In the genomic region with DNA sequence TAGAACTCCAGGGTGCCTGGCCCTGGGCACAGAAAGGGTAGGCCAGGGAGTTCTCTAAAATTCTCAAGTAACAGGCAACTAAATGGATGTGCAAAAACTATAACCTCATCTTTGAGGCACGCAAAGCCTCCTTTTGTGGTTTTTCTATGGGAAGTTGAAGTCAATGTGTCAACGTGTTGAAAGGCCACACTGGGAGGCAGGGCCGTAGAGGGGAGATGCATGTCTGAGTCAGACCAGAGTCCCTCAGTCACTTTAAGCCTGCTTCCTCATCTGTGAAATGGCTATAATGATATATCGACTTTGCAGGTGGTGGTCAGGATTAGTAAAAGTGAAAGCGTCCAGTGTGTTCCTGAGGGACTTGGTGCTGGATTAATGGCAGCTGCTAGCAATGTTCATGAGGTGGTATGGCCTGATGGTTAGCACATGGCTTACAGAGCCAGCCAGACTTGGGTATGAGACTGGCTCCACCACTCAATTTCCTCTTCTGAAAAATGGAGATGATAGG, we compare ENCODE assay signal across 8 cellular contexts. TPM values are rescaled to one million over a fixed set of nuclear protein-coding genes. Genes with fewer than 3 reads are reported as not detected.
DNase-seq lines count a peak whose midpoint lies in the region; ATAC-seq, FAIRE-seq and TF ChIP-seq lines count a peak whose summit lies in the region.

No MANE protein-coding gene starts in this region.

- no peaks in the 10 kb centered on the region for H3K36me3 ChIP-seq in colonic mucosa
- H3K36me3 ChIP-seq in mucosa of descending colon (ENCODE audit: low read depth): no peaks in the 10 kb centered on the region

- in situ Hi-C loops in GM13976 (cut with MboI; ENCODE audit: low sequenced_read_pairs, unreplicated experiment): no loop called here

- H3K4me3 ChIP-seq in colonic mucosa (no peak overlapping the region), mucosa of descending colon (no peak overlapping the region)

- peak; percentile 99 for FAIRE-seq in RCC 7860 (lab: Jason Lieb, UNC)

- DNase-seq in GM13976 (ENCODE audit: low spot score): peak; percentile 76
- peak; percentile 64 for DNase-seq in HCEC 1CT
- DNase-seq in RCC 7860 (ENCODE audit: low spot score): peak; percentile 99
- peak; percentile 77 for DNase-seq in iris pigment epithelial cell (ENCODE audit: low read depth)
- DNase-seq in colonic mucosa: no peak
- no peak for DNase-seq in ureter (ENCODE audit: low spot score)
- DNase-seq in mucosa of descending colon: no peak

- no peak overlapping the region for H3K9ac ChIP-seq in colonic mucosa (ENCODE audit: low read depth in 2 of 2, low read length in 2 of 2)

- no peak for TF ChIP-seq CTCF in GM13976 (IDR thresholded peaks at IDR 0.05; ENCODE audit: borderline replicate concordance, control extremely low read depth, extremely low read depth, insufficient read depth, missing control alignments)
- no peak for TF ChIP-seq CTCF in colonic mucosa (IDR thresholded peaks at IDR 0.05)
- TF ChIP-seq CTCF in mucosa of descending colon (IDR thresholded peaks at IDR 0.05): no peak

- no peak overlapping the region for H3K27ac ChIP-seq in colonic mucosa

- ATAC-seq in HG03280 (IDR thresholded peaks at IDR 0.05; ENCODE audit: unreplicated experiment) (no peak), mucosa of descending colon (no peak)

- no peaks in the 10 kb centered on the region for H3K27me3 ChIP-seq in colonic mucosa

- H3K4me1 ChIP-seq in colonic mucosa (no peaks in the 10 kb centered on the region), mucosa of descending colon (ENCODE audit: low read depth) (no peaks in the 10 kb centered on the region)

- intact Hi-C loops in colonic mucosa (cut with DNase I) (no loop called here), mucosa of descending colon (cut with DNase I, micrococcal nuclease) (no loop called here)

- no peaks in the 10 kb centered on the region for H3K9me3 ChIP-seq in colonic mucosa
- H3K9me3 ChIP-seq in mucosa of descending colon: no peaks in the 10 kb centered on the region

RNA-seq across cellular contexts. Expression of gene TGM5, which starts 17.0 kb away (rescaled TPM):
- total RNA-seq in colonic mucosa (not detected), ureter (0.91 TPM), mucosa of descending colon (not detected)

RNA-seq across cellular contexts. Expression of gene EPB42, which starts 28.9 kb away (rescaled TPM):
- total RNA-seq in colonic mucosa (not detected), ureter (not detected), mucosa of descending colon (not detected)

RNA-seq across cellular contexts. Expression of gene TGM7, which starts 52.3 kb away (rescaled TPM):
- total RNA-seq in colonic mucosa (not detected), ureter (not detected), mucosa of descending colon (not detected)

Comparison
In these comparisons a context has a peak if more than half of its experiments do, and no peak if none do; other contexts are left out.
1. DNase-seq: peak in GM13976 (single experiment), HCEC 1CT (single experiment), RCC 7860 (single experiment) and iris pigment epithelial cell (single experiment); none in colonic mucosa (single experiment), ureter (single experiment) and mucosa of descending colon (0 of 3).